ENCODE assay signal across 1 cellular context in the genomic region with DNA sequence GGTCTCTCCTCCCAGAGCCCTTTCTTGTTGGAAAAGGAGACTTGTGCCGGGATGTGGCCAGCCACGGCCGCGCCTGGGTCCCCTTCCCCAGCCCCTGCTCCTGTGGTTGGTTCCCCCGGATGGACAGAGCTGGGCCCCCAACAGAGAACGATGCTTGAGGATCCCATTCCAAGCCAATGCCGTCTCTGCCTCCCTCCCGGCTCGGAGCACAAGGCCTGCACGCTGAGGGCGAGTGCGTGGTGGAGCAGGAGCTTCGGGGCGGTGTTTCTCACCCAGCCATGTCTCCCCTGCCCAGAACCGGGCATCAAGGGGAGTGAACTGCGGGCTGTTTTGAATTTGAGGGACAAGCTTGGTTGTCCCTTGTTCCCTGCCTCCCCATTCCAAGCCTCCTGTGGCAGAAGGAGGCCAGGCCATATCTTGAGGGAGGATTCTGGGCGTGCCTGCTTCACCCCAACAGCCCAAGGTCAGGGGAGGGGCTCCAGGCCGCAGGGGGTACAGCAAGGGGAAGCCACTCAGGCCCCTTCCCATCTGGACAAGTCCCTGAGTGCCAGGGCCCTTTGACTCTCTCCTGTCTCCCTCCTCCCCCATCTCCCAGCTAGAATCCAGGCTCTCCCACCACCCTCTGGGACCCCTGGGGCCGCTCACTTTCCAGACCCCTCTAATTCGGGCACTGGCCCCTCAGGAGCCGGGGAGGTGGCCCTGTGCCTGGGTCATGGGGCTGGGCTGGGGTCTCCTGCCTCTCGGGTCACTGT.
TF ChIP-seq lines count a peak whose summit lies in the region.

No MANE protein-coding gene starts in this region.

TF ChIP-seq in WTC11, 78 proteins besides CTCF, POLR2A, EP300 and RAD21 (continued from another document):
- TF ChIP-seq, protein P1, sequence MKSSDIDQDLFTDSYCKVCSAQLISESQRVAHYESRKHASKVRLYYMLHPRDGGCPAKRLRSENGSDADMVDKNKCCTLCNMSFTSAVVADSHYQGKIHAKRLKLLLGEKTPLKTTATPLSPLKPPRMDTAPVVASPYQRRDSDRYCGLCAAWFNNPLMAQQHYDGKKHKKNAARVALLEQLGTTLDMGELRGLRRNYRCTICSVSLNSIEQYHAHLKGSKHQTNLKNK (CRISPR knock-in tag; IDR thresholded peaks at IDR 0.05) = no peak
TF ChIP-seq in WTC11: peak in this region for 6.
